In genomic region chr14:71142375-71143038, GRCh38 we compare ENCODE assay signal across 1 cellular context.
TF ChIP-seq lines count a peak whose summit lies in the region.

No MANE protein-coding gene starts in this region.

TF ChIP-seq in GM12878, 131 proteins besides CTCF, POLR2A, EP300 and RAD21 (continued from another document and continues in another):
- TF ChIP-seq, protein P1, sequence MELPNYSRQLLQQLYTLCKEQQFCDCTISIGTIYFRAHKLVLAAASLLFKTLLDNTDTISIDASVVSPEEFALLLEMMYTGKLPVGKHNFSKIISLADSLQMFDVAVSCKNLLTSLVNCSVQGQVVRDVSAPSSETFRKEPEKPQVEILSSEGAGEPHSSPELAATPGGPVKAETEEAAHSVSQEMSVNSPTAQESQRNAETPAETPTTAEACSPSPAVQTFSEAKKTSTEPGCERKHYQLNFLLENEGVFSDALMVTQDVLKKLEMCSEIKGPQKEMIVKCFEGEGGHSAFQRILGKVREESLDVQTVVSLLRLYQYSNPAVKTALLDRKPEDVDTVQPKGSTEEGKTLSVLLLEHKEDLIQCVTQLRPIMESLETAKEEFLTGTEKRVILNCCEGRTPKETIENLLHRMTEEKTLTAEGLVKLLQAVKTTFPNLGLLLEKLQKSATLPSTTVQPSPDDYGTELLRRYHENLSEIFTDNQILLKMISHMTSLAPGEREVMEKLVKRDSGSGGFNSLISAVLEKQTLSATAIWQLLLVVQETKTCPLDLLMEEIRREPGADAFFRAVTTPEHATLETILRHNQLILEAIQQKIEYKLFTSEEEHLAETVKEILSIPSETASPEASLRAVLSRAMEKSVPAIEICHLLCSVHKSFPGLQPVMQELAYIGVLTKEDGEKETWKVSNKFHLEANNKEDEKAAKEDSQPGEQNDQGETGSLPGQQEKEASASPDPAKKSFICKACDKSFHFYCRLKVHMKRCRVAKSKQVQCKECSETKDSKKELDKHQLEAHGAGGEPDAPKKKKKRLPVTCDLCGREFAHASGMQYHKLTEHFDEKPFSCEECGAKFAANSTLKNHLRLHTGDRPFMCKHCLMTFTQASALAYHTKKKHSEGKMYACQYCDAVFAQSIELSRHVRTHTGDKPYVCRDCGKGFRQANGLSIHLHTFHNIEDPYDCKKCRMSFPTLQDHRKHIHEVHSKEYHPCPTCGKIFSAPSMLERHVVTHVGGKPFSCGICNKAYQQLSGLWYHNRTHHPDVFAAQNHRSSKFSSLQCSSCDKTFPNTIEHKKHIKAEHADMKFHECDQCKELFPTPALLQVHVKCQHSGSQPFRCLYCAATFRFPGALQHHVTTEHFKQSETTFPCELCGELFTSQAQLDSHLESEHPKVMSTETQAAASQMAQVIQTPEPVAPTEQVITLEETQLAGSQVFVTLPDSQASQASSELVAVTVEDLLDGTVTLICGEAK (IDR thresholded peaks at IDR 0.05; ENCODE audit: borderline replicate concordance) = no peak
- TF ChIP-seq PAX5 (IDR thresholded peaks at IDR 0.05; ENCODE audit: borderline replicate concordance, low read depth, low read length) (no peak), PAX8 (IDR thresholded peaks at IDR 0.05) (no peak), YY1 (IDR thresholded peaks at IDR 0.05; ENCODE audit: low read depth, low read length) (no peak), JUNB (IDR thresholded peaks at IDR 0.05) (0 out of 2 replicates have a peak, but pooled peaks have one; percentile 19), FOS (IDR thresholded peaks at IDR 0.05; ENCODE audit: borderline replicate concordance, extremely low read depth, insufficient read length) (no peak), TCF3 (IDR thresholded peaks at IDR 0.05; ENCODE audit: borderline replicate concordance, insufficient read depth, low read depth, low read length) (no peak), NBN (IDR thresholded peaks at IDR 0.05) (no peak), MEF2A (IDR thresholded peaks at IDR 0.05; ENCODE audit: insufficient read depth, low read depth, low read length) (no peak), WRNIP1 (IDR thresholded peaks at IDR 0.05; ENCODE audit: borderline replicate concordance, low read depth, low read length) (no peak), PBX3 (IDR thresholded peaks at IDR 0.05; ENCODE audit: insufficient replicate concordance, low read depth, low read length) (no peak), ATF2 (IDR thresholded peaks at IDR 0.05; ENCODE audit: low read length) (peak; percentile 32; the same call in 1 of the 2 replicates), HDGF (IDR thresholded peaks at IDR 0.05) (no peak), SREBF2 (IDR thresholded peaks at IDR 0.05; ENCODE audit: low read length) (no peak), CHD1 (IDR thresholded peaks at IDR 0.05; ENCODE audit: low read depth, low read length) (no peak), GATAD2B (conservative IDR thresholded peaks at IDR 0.05; ENCODE audit: low read depth) (no peak), ETV6 (conservative IDR thresholded peaks at IDR 0.05 in 1 of 2, IDR thresholded peaks at IDR 0.05 in 1 of 2; ENCODE audit: borderline replicate concordance in 1 of 2, low read depth in 1 of 2) (peak in 1 of 2 experiments; percentile 31; a peak in 2 of 4 replicates), TAF1 (IDR thresholded peaks at IDR 0.05; ENCODE audit: borderline replicate concordance, low read depth, low read length) (no peak), SMC3 (IDR thresholded peaks at IDR 0.05; ENCODE audit: borderline replicate concordance, low read length) (peak; percentile 18; the same call in 1 of the 2 replicates), SUZ12 (IDR thresholded peaks at IDR 0.05; ENCODE audit: unreplicated experiment) (no peak), CEBPZ (IDR thresholded peaks at IDR 0.05; ENCODE audit: low read depth, low read length) (no peak), ESRRA (IDR thresholded peaks at IDR 0.05; ENCODE audit: low read length) (no peak), RUNX3 (IDR thresholded peaks at IDR 0.05; ENCODE audit: low read length) (peak; percentile 89), RELB (IDR thresholded peaks at IDR 0.05; ENCODE audit: low read depth) (peak; percentile 85), HCFC1 (IDR thresholded peaks at IDR 0.05; ENCODE audit: low read length) (no peak), RCOR1 (conservative IDR thresholded peaks at IDR 0.05; ENCODE audit: low read depth, low read length) (no peak), CBX5 (IDR thresholded peaks at IDR 0.05; ENCODE audit: low read depth) (0 out of 2 replicates have a peak, but pooled peaks have one; percentile 45), CEBPB (IDR thresholded peaks at IDR 0.05; ENCODE audit: borderline replicate concordance in 1 of 2, low read depth in 2 of 2, low read length in 2 of 2) (no peak), ZNF217 (IDR thresholded peaks at IDR 0.05) (no peak), SPI1 (IDR thresholded peaks at IDR 0.05; ENCODE audit: borderline replicate concordance, insufficient read depth, low read depth, low read length) (peak; percentile 73)
- TF ChIP-seq, protein P2, sequence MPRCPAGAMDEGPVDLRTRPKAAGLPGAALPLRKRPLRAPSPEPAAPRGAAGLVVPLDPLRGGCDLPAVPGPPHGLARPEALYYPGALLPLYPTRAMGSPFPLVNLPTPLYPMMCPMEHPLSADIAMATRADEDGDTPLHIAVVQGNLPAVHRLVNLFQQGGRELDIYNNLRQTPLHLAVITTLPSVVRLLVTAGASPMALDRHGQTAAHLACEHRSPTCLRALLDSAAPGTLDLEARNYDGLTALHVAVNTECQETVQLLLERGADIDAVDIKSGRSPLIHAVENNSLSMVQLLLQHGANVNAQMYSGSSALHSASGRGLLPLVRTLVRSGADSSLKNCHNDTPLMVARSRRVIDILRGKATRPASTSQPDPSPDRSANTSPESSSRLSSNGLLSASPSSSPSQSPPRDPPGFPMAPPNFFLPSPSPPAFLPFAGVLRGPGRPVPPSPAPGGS (IDR thresholded peaks at IDR 0.05; ENCODE audit: borderline replicate concordance, insufficient read depth, low read depth, low read length, poor library complexity, severe bottlenecking) = no peak
- TF ChIP-seq, protein P3, sequence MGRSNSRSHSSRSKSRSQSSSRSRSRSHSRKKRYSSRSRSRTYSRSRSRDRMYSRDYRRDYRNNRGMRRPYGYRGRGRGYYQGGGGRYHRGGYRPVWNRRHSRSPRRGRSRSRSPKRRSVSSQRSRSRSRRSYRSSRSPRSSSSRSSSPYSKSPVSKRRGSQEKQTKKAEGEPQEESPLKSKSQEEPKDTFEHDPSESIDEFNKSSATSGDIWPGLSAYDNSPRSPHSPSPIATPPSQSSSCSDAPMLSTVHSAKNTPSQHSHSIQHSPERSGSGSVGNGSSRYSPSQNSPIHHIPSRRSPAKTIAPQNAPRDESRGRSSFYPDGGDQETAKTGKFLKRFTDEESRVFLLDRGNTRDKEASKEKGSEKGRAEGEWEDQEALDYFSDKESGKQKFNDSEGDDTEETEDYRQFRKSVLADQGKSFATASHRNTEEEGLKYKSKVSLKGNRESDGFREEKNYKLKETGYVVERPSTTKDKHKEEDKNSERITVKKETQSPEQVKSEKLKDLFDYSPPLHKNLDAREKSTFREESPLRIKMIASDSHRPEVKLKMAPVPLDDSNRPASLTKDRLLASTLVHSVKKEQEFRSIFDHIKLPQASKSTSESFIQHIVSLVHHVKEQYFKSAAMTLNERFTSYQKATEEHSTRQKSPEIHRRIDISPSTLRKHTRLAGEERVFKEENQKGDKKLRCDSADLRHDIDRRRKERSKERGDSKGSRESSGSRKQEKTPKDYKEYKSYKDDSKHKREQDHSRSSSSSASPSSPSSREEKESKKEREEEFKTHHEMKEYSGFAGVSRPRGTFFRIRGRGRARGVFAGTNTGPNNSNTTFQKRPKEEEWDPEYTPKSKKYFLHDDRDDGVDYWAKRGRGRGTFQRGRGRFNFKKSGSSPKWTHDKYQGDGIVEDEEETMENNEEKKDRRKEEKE (IDR thresholded peaks at IDR 0.05) = no peak
- TF ChIP-seq, protein P4, sequence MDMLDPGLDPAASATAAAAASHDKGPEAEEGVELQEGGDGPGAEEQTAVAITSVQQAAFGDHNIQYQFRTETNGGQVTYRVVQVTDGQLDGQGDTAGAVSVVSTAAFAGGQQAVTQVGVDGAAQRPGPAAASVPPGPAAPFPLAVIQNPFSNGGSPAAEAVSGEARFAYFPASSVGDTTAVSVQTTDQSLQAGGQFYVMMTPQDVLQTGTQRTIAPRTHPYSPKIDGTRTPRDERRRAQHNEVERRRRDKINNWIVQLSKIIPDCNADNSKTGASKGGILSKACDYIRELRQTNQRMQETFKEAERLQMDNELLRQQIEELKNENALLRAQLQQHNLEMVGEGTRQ (IDR thresholded peaks at IDR 0.05; ENCODE audit: borderline replicate concordance, low read depth, low read length) = no peak
- TF ChIP-seq, protein P5, sequence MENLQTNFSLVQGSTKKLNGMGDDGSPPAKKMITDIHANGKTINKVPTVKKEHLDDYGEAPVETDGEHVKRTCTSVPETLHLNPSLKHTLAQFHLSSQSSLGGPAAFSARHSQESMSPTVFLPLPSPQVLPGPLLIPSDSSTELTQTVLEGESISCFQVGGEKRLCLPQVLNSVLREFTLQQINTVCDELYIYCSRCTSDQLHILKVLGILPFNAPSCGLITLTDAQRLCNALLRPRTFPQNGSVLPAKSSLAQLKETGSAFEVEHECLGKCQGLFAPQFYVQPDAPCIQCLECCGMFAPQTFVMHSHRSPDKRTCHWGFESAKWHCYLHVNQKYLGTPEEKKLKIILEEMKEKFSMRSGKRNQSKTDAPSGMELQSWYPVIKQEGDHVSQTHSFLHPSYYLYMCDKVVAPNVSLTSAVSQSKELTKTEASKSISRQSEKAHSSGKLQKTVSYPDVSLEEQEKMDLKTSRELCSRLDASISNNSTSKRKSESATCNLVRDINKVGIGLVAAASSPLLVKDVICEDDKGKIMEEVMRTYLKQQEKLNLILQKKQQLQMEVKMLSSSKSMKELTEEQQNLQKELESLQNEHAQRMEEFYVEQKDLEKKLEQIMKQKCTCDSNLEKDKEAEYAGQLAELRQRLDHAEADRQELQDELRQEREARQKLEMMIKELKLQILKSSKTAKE (IDR thresholded peaks at IDR 0.05; ENCODE audit: low read depth, poor library complexity, severe bottlenecking) = peak; percentile 57
- TF ChIP-seq, protein P6, sequence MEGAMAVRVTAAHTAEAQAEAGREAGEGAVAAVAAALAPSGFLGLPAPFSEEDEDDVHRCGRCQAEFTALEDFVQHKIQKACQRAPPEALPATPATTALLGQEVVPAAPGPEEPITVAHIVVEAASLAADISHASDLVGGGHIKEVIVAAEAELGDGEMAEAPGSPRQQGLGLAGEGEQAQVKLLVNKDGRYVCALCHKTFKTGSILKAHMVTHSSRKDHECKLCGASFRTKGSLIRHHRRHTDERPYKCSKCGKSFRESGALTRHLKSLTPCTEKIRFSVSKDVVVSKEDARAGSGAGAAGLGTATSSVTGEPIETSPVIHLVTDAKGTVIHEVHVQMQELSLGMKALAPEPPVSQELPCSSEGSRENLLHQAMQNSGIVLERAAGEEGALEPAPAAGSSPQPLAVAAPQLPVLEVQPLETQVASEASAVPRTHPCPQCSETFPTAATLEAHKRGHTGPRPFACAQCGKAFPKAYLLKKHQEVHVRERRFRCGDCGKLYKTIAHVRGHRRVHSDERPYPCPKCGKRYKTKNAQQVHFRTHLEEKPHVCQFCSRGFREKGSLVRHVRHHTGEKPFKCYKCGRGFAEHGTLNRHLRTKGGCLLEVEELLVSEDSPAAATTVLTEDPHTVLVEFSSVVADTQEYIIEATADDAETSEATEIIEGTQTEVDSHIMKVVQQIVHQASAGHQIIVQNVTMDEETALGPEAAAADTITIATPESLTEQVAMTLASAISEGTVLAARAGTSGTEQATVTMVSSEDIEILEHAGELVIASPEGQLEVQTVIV (IDR thresholded peaks at IDR 0.05; ENCODE audit: borderline replicate concordance, partially characterized antibody) = no peak
